Comparison of ENCODE assay signal across 17 cellular contexts in genomic region chr12:128269108-128269713, GRCh38. TPM values are rescaled to one million over a fixed set of nuclear protein-coding genes. Genes with fewer than 3 reads are reported as not detected.
DNase-seq lines count a peak whose midpoint lies in the region; ATAC-seq and TF ChIP-seq lines count a peak whose summit lies in the region.
"Had no signal": no experiment of that assay in that cellular context is flagged by ENCODE, and none has a peak within 500 bp of the region (broad histone marks: within the 10 kb centered on the region; RNA-seq: fewer than 3 reads in every experiment).

No MANE protein-coding gene starts in this region.

- intact Hi-C loops in left cardiac atrium (cut with DNase I), result loop anchor here in 1 of 2 donors (10.0 kb wide), 1 partner anchor 1646 kb away; no protein-coding TSS in a partner anchor

- H3K36me3 ChIP-seq in ES-I3 (ENCODE audit: insufficient read depth, low read length), result no peaks in the 10 kb centered on the region
- no peaks in the 10 kb centered on the region for H3K36me3 ChIP-seq in neural progenitor cell
- H3K36me3 ChIP-seq: colonic mucosa, neutrophil had no signal

- DNase-seq in NCI-H748 (lab: John Stamatoyannopoulos, UW; ENCODE audit: unreplicated experiment) (peak; percentile 81), left cardiac atrium (no peak), neural progenitor cell (ENCODE audit: low spot score) (peak; percentile 47), NCI-H345 treated with DMSO at 0.1 percent for 48 hours (lab: John Stamatoyannopoulos, UW; ENCODE audit: unreplicated experiment) (no peak), NCI-H446 (lab: John Stamatoyannopoulos, UW) (no peak)
- DNase-seq in activated CD4-positive, alpha-beta T cell treated with anti-CD3 and anti-CD28 coated beads for 4 hours, result no peak
- DNase-seq: activated CD4-positive, alpha-beta T cell treated with anti-CD3 and anti-CD28 coated beads, Interleukin-2, amount 50 U/mL, for 1 hour; activated naive CD4-positive, alpha-beta T cell treated with anti-CD3 and anti-CD28 coated beads for 36 hours; colonic mucosa; GDM1; MV-4-11; NCI-H2029 treated with DMSO at 0.1 percent for 48 hours; NCI-H524 treated with DMSO at 0.1 percent for 48 hours had no signal

- H3K4me2 ChIP-seq in neural progenitor cell, result peak overlapping the region; percentile 89

- H3K9me3 ChIP-seq in ES-I3 (ENCODE audit: control insufficient read depth, insufficient read depth, low read length), result peaks cover 4% of the 10 kb centered on the region; the same call in 1 of the 2 replicates
- peaks cover 8% of the 10 kb centered on the region for H3K9me3 ChIP-seq in neural progenitor cell (ENCODE audit: low read depth)
- H3K9me3 ChIP-seq: colonic mucosa, neutrophil had no signal

- H3K27me3 Mint-ChIP-seq in neural progenitor cell (ENCODE audit: insufficient read depth, low read depth), result peaks cover 21% of the 10 kb centered on the region

- peaks cover 12% of the 10 kb centered on the region for H3F3A ChIP-seq in neural progenitor cell (ENCODE audit: low read depth)

- peaks cover 95% of the 10 kb centered on the region for H3K27me3 ChIP-seq in neural progenitor cell

- TF ChIP-seq CTCF in neural progenitor cell (IDR thresholded peaks at IDR 0.05), result no peak

- H3K4me3 Mint-ChIP-seq in neural progenitor cell, result peak overlapping the region; percentile 96
- H3K4me3 Mint-ChIP-seq: activated naive CD4-positive, alpha-beta T cell treated with anti-CD3 and anti-CD28 coated beads for 36 hours had no signal

- H4K20me1 ChIP-seq in neural progenitor cell (ENCODE audit: low read depth), result peaks cover 18% of the 10 kb centered on the region

- no peaks in the 10 kb centered on the region for H3K79me2 ChIP-seq in neural progenitor cell (ENCODE audit: low read depth)

- peaks cover 43% of the 10 kb centered on the region for H3K4me1 Mint-ChIP-seq in neural progenitor cell

- H3K9me3 Mint-ChIP-seq in neural progenitor cell, result peaks cover 34% of the 10 kb centered on the region

- H3K27ac Mint-ChIP-seq in neural progenitor cell, result peak overlapping the region; percentile 64
- H3K27ac Mint-ChIP-seq: activated naive CD4-positive, alpha-beta T cell treated with anti-CD3 and anti-CD28 coated beads for 36 hours had no signal

- ATAC-seq in left cardiac atrium (peak; percentile 27 to 32), GM19463 (IDR thresholded peaks at IDR 0.05; ENCODE audit: unreplicated experiment) (no peak)

- H2AFZ ChIP-seq in neural progenitor cell (replicated peaks), result no peak overlapping the region

- H3K4me3 ChIP-seq in neural progenitor cell, result peak overlapping the region; percentile 49
- H3K4me3 ChIP-seq: colonic mucosa had no signal

- H3K27ac ChIP-seq in neural progenitor cell, result no peak overlapping the region
- H3K27ac ChIP-seq: colonic mucosa, neutrophil had no signal

- H3K9ac ChIP-seq in ES-I3 (ENCODE audit: low read depth, low read length), result peak overlapping the region; percentile 39; the same call in 1 of the 2 replicates
- H3K9ac ChIP-seq in neural progenitor cell, result no peak overlapping the region

- peaks cover 31% of the 10 kb centered on the region for H3K36me3 Mint-ChIP-seq in neural progenitor cell

- H3K4me1 ChIP-seq in ES-I3 (ENCODE audit: insufficient read depth, low read length) (no peaks in the 10 kb centered on the region), neural progenitor cell (peaks cover 25% of the 10 kb centered on the region)
- H3K4me1 ChIP-seq: colonic mucosa had no signal

RNA-seq across cellular contexts. Expression of gene TMEM132C, which starts 2.2 kb away (rescaled TPM):
- total RNA-seq in left cardiac atrium (10 to 100 TPM; 11.1 to 12.8 TPM), neural progenitor cell (ENCODE audit: low replicate concordance) (3.9 and 5.1 TPM in 2 replicates)
- total RNA-seq: activated naive CD4-positive, alpha-beta T cell treated with anti-CD3 and anti-CD28 coated beads for 36 hours; epithelial cell of proximal tubule had no signal

Comparison
In these comparisons a context has a peak if more than half of its experiments do, and no peak if none do; other contexts are left out.
1. DNase-seq: peak in NCI-H748 (single experiment) and neural progenitor cell (single experiment); none in left cardiac atrium (single experiment), activated CD4-positive, alpha-beta T cell treated with anti-CD3 and anti-CD28 coated beads for 4 hours (0 of 2), NCI-H345 treated with DMSO at 0.1 percent for 48 hours (single experiment) and NCI-H446 (0 of 2).